ENCODE assay signal across 27 cellular contexts in genomic region chr19:45874620-45874966, GRCh38. TPM values are rescaled to one million over a fixed set of nuclear protein-coding genes. Genes with fewer than 3 reads are reported as not detected.
"Had no signal": no experiment of that assay in that cellular context is flagged by ENCODE, and none has a peak within 500 bp of the region (broad histone marks: within the 10 kb centered on the region; RNA-seq: fewer than 3 reads in every experiment).

No MANE protein-coding gene starts in this region.

- H3K9me3 Mint-ChIP-seq: activated CD4-positive, alpha-beta T cell treated with anti-CD3 and anti-CD28 coated beads, Interleukin-2, amount 10 ng/mL, durations not matched to agents 24 days and 14 days; activated naive CD8-positive, alpha-beta T cell treated with anti-CD3 and anti-CD28 coated beads for 36 hours; activated T-cell treated with anti-CD3 and anti-CD28 coated beads, Interleukin-2, amount 50 U/mL, for 72 hours; central memory CD8-positive, alpha-beta T cell; T-helper 2 cell treated with Interferon-gamma antibody and Interleukin-4, amounts not matched to agents 5 μg/mL and 100 μg/mL, for 36 hours had no signal

- FAIRE-seq: endothelial cell of umbilical vein, kidney had no signal

- ATAC-seq: activated T-cell treated with anti-CD3 and anti-CD28 coated beads, Interleukin-2, amount 50 U/mL, for 72 hours; left lung had no signal

- H3K4me3 Mint-ChIP-seq: activated CD4-positive, alpha-beta T cell treated with anti-CD3 and anti-CD28 coated beads, Interleukin-2, amount 10 ng/mL, durations not matched to agents 24 days and 14 days; activated naive CD8-positive, alpha-beta T cell treated with anti-CD3 and anti-CD28 coated beads for 36 hours; activated T-cell treated with anti-CD3 and anti-CD28 coated beads, Interleukin-2, amount 50 U/mL, for 72 hours; central memory CD8-positive, alpha-beta T cell; naive B cell; T-helper 2 cell treated with Interferon-gamma antibody and Interleukin-4, amounts not matched to agents 5 μg/mL and 100 μg/mL, for 36 hours had no signal

- H3K27ac ChIP-seq: brain microvascular endothelial cell, coronary artery, esophagus squamous epithelium, left lung, neutrophil, transverse colon had no signal

- H3K9me3 ChIP-seq: esophagus squamous epithelium, left lung, neutrophil, transverse colon had no signal

- H3K27ac Mint-ChIP-seq: activated CD4-positive, alpha-beta T cell treated with anti-CD3 and anti-CD28 coated beads, Interleukin-2, amount 10 ng/mL, durations not matched to agents 24 days and 14 days; activated naive CD8-positive, alpha-beta T cell treated with anti-CD3 and anti-CD28 coated beads for 36 hours; activated T-cell treated with anti-CD3 and anti-CD28 coated beads, Interleukin-2, amount 50 U/mL, for 72 hours; naive B cell; T-helper 2 cell treated with Interferon-gamma antibody and Interleukin-4, amounts not matched to agents 5 μg/mL and 100 μg/mL, for 36 hours had no signal

- H3K27me3 ChIP-seq: brain microvascular endothelial cell, transverse colon had no signal

- DNase-seq: activated CD4-positive, alpha-beta T cell treated with anti-CD3 and anti-CD28 coated beads, Interleukin-2, amount 10 ng/mL, durations not matched to agents 24 days and 14 days; activated CD4-positive, CD25-positive, alpha-beta regulatory T cell; activated CD8-positive, alpha-beta memory T cell treated with anti-CD3 and anti-CD28 coated beads, Interleukin-2, amount 50 U/mL, for 48 hours; activated gamma-delta T cell; activated naive CD8-positive, alpha-beta T cell treated with anti-CD3 and anti-CD28 coated beads for 36 hours; activated T-cell treated with anti-CD3 and anti-CD28 coated beads, Interleukin-2, amount 50 U/mL, for 72 hours; amygdala; brain microvascular endothelial cell; esophagus squamous epithelium; hypothalamus; kidney; left lung; naive B cell; stimulated activated CD4-positive, alpha-beta T cell treated with anti-CD3 and anti-CD28 coated beads, Interleukin-2, amount 100 ng/mL, for 48 hours; stimulated activated naive CD4-positive, alpha-beta T cell; substantia nigra; SW 1271; transverse colon had no signal

- H3K36me3 ChIP-seq: brain microvascular endothelial cell, esophagus squamous epithelium, left lung, neutrophil, transverse colon had no signal

- H3K36me3 Mint-ChIP-seq: activated naive CD8-positive, alpha-beta T cell treated with anti-CD3 and anti-CD28 coated beads for 36 hours; naive B cell had no signal

- H3K4me3 ChIP-seq: coronary artery, esophagus squamous epithelium, left lung, transverse colon had no signal

RNA-seq across cellular contexts. Expression of gene FOXA3, which starts 10.5 kb away (rescaled TPM):
- total RNA-seq: endothelial cell of umbilical vein, fibroblast of villous mesenchyme, glomerular endothelial cell, mononuclear cell, skeletal muscle tissue had no signal

RNA-seq across cellular contexts. Expression of gene NANOS2, which starts 40.0 kb away (rescaled TPM):
- total RNA-seq: activated CD4-positive, alpha-beta T cell treated with anti-CD3 and anti-CD28 coated beads, Interleukin-2, amount 10 ng/mL, durations not matched to agents 24 days and 14 days; activated naive CD8-positive, alpha-beta T cell treated with anti-CD3 and anti-CD28 coated beads for 36 hours; activated T-cell treated with anti-CD3 and anti-CD28 coated beads, Interleukin-2, amount 50 U/mL, for 72 hours; endothelial cell of umbilical vein; esophagus squamous epithelium; fibroblast of villous mesenchyme; glomerular endothelial cell; kidney; left lung; mononuclear cell; skeletal muscle tissue; transverse colon had no signal
- polyA plus RNA-seq: endothelial cell of umbilical vein had no signal
